ENCODE assay signal across 1 cellular context in the genomic region with DNA sequence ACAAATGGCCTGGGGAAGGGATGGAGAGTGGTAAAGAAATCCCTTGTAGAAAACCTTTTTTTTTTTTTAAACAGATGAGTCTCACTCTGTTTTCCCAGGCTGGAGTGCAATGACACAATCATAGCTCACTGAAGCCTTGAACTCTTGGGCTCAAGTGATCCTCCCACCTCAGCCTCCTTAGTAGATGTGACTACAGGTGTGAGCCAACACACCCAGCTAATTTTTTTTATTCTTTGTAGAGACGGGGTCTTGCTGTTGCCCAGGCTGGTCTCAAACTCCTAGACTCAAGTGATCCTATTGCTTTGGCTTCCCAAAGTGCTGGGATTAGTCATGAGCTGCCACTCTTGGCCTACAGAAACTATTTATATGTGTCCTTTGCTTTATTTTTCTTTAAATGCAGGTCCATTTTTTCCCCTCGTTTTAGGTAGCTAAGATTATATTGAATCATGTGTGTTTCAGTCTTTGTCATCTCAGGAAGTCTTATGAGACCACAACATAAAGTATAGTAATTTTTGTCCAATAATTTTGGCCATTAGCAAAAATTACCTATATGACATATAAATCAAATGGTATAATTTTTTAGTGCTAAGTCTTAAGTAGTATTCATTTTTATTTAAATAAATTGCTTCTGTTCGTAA.
TF ChIP-seq lines count a peak whose summit lies in the region.

No MANE protein-coding gene starts in this region.

TF ChIP-seq in SK-N-SH, 30 proteins besides CTCF, POLR2A, EP300 and RAD21:
- TF ChIP-seq SIN3A (IDR thresholded peaks at IDR 0.05; ENCODE audit: borderline replicate concordance, low read depth, low read length) = no peak
- TF ChIP-seq RFX5 (IDR thresholded peaks at IDR 0.05; ENCODE audit: low read length) = no peak
- TF ChIP-seq, protein P1, sequence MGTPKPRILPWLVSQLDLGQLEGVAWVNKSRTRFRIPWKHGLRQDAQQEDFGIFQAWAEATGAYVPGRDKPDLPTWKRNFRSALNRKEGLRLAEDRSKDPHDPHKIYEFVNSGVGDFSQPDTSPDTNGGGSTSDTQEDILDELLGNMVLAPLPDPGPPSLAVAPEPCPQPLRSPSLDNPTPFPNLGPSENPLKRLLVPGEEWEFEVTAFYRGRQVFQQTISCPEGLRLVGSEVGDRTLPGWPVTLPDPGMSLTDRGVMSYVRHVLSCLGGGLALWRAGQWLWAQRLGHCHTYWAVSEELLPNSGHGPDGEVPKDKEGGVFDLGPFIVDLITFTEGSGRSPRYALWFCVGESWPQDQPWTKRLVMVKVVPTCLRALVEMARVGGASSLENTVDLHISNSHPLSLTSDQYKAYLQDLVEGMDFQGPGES (IDR thresholded peaks at IDR 0.05; ENCODE audit: low read depth, low read length) = no peak
- no peak for TF ChIP-seq JUND (IDR thresholded peaks at IDR 0.05)
- no peak for TF ChIP-seq FOSL2 (IDR thresholded peaks at IDR 0.05; ENCODE audit: borderline replicate concordance, low read depth)
- TF ChIP-seq TCF12 (IDR thresholded peaks at IDR 0.05) = no peak
- TF ChIP-seq YY1 (IDR thresholded peaks at IDR 0.05; ENCODE audit: low read depth) = no peak
- no peak for TF ChIP-seq NFIC (IDR thresholded peaks at IDR 0.05; ENCODE audit: borderline replicate concordance)
